Comparison of ENCODE assay signal across 1 cellular context in genomic region chr2:112726487-112727190, GRCh38.
TF ChIP-seq lines count a peak whose summit lies in the region.

No MANE protein-coding gene starts in this region.

TF ChIP-seq in HepG2, 621 proteins besides CTCF, POLR2A, EP300 and RAD21 (continues in another document):
- TF ChIP-seq MYNN (CRISPR knock-in tag; IDR thresholded peaks at IDR 0.05; ENCODE audit: low read depth), result peak; percentile 87
- TF ChIP-seq ZNF567 (CRISPR knock-in tag; IDR thresholded peaks at IDR 0.05; ENCODE audit: borderline replicate concordance), result peak; percentile 96; the same call in 1 of the 2 replicates
- no peak; the same call in 1 of the 2 replicates for TF ChIP-seq SAFB2 (CRISPR knock-in tag; IDR thresholded peaks at IDR 0.05; ENCODE audit: borderline replicate concordance, low read depth)
- peak; percentile 67 for TF ChIP-seq RXRA (CRISPR knock-in tag; IDR thresholded peaks at IDR 0.05)
- peak; percentile 72 for TF ChIP-seq SOX5 (CRISPR knock-in tag; IDR thresholded peaks at IDR 0.05; ENCODE audit: borderline replicate concordance)
- peak; percentile 41; the same call in 1 of the 2 replicates for TF ChIP-seq ZNF543 (CRISPR knock-in tag; IDR thresholded peaks at IDR 0.05)
- TF ChIP-seq ZNF773 (CRISPR knock-in tag; IDR thresholded peaks at IDR 0.05; ENCODE audit: borderline replicate concordance), result no peak
- no peak for TF ChIP-seq CBX1 (IDR thresholded peaks at IDR 0.05; ENCODE audit: low read depth)
- TF ChIP-seq ZNF263 (CRISPR knock-in tag; IDR thresholded peaks at IDR 0.05), result 0 out of 2 replicates have a peak, but pooled peaks have one; percentile 40
- no peak; the same call in 1 of the 2 replicates for TF ChIP-seq E2F5 (CRISPR knock-in tag; conservative IDR thresholded peaks at IDR 0.05)
- TF ChIP-seq TAF15 (IDR thresholded peaks at IDR 0.05; ENCODE audit: low read depth, low read length, poor library complexity, severe bottlenecking), result no peak
- TF ChIP-seq ZNF614 (CRISPR knock-in tag; IDR thresholded peaks at IDR 0.05; ENCODE audit: borderline replicate concordance), result peak; percentile 88
- TF ChIP-seq NR2F6 (IDR thresholded peaks at IDR 0.05), result no peak
- peak; percentile 70 for TF ChIP-seq NR2F6 (CRISPR knock-in tag; IDR thresholded peaks at IDR 0.05)
- TF ChIP-seq, protein P1, sequence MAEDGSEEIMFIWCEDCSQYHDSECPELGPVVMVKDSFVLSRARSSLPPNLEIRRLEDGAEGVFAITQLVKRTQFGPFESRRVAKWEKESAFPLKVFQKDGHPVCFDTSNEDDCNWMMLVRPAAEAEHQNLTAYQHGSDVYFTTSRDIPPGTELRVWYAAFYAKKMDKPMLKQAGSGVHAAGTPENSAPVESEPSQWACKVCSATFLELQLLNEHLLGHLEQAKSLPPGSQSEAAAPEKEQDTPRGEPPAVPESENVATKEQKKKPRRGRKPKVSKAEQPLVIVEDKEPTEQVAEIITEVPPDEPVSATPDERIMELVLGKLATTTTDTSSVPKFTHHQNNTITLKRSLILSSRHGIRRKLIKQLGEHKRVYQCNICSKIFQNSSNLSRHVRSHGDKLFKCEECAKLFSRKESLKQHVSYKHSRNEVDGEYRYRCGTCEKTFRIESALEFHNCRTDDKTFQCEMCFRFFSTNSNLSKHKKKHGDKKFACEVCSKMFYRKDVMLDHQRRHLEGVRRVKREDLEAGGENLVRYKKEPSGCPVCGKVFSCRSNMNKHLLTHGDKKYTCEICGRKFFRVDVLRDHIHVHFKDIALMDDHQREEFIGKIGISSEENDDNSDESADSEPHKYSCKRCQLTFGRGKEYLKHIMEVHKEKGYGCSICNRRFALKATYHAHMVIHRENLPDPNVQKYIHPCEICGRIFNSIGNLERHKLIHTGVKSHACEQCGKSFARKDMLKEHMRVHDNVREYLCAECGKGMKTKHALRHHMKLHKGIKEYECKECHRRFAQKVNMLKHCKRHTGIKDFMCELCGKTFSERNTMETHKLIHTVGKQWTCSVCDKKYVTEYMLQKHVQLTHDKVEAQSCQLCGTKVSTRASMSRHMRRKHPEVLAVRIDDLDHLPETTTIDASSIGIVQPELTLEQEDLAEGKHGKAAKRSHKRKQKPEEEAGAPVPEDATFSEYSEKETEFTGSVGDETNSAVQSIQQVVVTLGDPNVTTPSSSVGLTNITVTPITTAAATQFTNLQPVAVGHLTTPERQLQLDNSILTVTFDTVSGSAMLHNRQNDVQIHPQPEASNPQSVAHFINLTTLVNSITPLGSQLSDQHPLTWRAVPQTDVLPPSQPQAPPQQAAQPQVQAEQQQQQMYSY (CRISPR knock-in tag; IDR thresholded peaks at IDR 0.05), result no peak
- no peak for TF ChIP-seq JUN (CRISPR knock-in tag; IDR thresholded peaks at IDR 0.05)
- TF ChIP-seq HINFP (CRISPR knock-in tag; IDR thresholded peaks at IDR 0.05; ENCODE audit: low read depth), result no peak
- peak; percentile 70; the same call in 1 of the 2 replicates for TF ChIP-seq ZKSCAN8 (CRISPR knock-in tag; IDR thresholded peaks at IDR 0.05; ENCODE audit: borderline replicate concordance)
- 0 out of 2 replicates have a peak, but pooled peaks have one; percentile 37 for TF ChIP-seq ZFP1 (CRISPR knock-in tag; IDR thresholded peaks at IDR 0.05)
- TF ChIP-seq ZNF562 (CRISPR knock-in tag; IDR thresholded peaks at IDR 0.05; ENCODE audit: borderline replicate concordance), result no peak
- no peak for TF ChIP-seq ZNF460 (CRISPR knock-in tag; IDR thresholded peaks at IDR 0.05; ENCODE audit: borderline replicate concordance)
- TF ChIP-seq TOE1 (CRISPR knock-in tag; IDR thresholded peaks at IDR 0.05), result peak; percentile 63; the same call in 1 of the 2 replicates
- TF ChIP-seq ZNF333 (CRISPR knock-in tag; IDR thresholded peaks at IDR 0.05; ENCODE audit: borderline replicate concordance), result peak; percentile 91
- TF ChIP-seq STAT5B (CRISPR knock-in tag; IDR thresholded peaks at IDR 0.05), result no peak
- no peak for TF ChIP-seq GMEB2 (CRISPR knock-in tag; IDR thresholded peaks at IDR 0.05; ENCODE audit: low read depth)
- 0 out of 2 replicates have a peak, but pooled peaks have one; percentile 10 for TF ChIP-seq FOXO1 (CRISPR knock-in tag; IDR thresholded peaks at IDR 0.05)
- peak; percentile 89; the same call in 1 of the 2 replicates for TF ChIP-seq ZNF124 (CRISPR knock-in tag; IDR thresholded peaks at IDR 0.05)
- TF ChIP-seq ZNF776 (CRISPR knock-in tag; IDR thresholded peaks at IDR 0.05), result 0 out of 2 replicates have a peak, but pooled peaks have one; percentile 23
- no peak for TF ChIP-seq MED8 (CRISPR knock-in tag; IDR thresholded peaks at IDR 0.05; ENCODE audit: insufficient replicate concordance)
- TF ChIP-seq KLF11 (CRISPR knock-in tag; IDR thresholded peaks at IDR 0.05), result peak; percentile 88; the same call in 1 of the 2 replicates
- TF ChIP-seq ZBTB33 (CRISPR knock-in tag; IDR thresholded peaks at IDR 0.05), result peak; percentile 63
- TF ChIP-seq ZNF232 (CRISPR knock-in tag; IDR thresholded peaks at IDR 0.05; ENCODE audit: borderline replicate concordance), result no peak; the same call in 1 of the 2 replicates
- peak; percentile 24; the same call in 1 of the 2 replicates for TF ChIP-seq NR0B2 (CRISPR knock-in tag; IDR thresholded peaks at IDR 0.05)
- TF ChIP-seq BRD4 (CRISPR knock-in tag; IDR thresholded peaks at IDR 0.05), result no peak
- peak; percentile 59; the same call in 1 of the 2 replicates for TF ChIP-seq KDM5B (CRISPR knock-in tag; IDR thresholded peaks at IDR 0.05; ENCODE audit: borderline replicate concordance)
- TF ChIP-seq SMAD3 (CRISPR knock-in tag; IDR thresholded peaks at IDR 0.05), result peak; percentile 79; the same call in 1 of the 2 replicates
- no peak for TF ChIP-seq NFRKB (IDR thresholded peaks at IDR 0.05)
- TF ChIP-seq ZFYVE20 (CRISPR knock-in tag; IDR thresholded peaks at IDR 0.05; ENCODE audit: borderline replicate concordance, low read depth), result no peak
- peak; percentile 53; the same call in 1 of the 2 replicates for TF ChIP-seq CBFB (CRISPR knock-in tag; IDR thresholded peaks at IDR 0.05)
- 0 out of 2 replicates have a peak, but pooled peaks have one; percentile 48 for TF ChIP-seq DPF2 (CRISPR knock-in tag; IDR thresholded peaks at IDR 0.05; ENCODE audit: borderline replicate concordance, low read depth)
- peak; percentile 84; the same call in 1 of the 2 replicates for TF ChIP-seq CBX5 (CRISPR knock-in tag; IDR thresholded peaks at IDR 0.05; ENCODE audit: borderline replicate concordance)
- peak; percentile 63; the same call in 1 of the 2 replicates for TF ChIP-seq MEF2D (CRISPR knock-in tag; IDR thresholded peaks at IDR 0.05)
- TF ChIP-seq NFIC (IDR thresholded peaks at IDR 0.05; ENCODE audit: low read length), result no peak
- no peak for TF ChIP-seq ZNF766 (CRISPR knock-in tag; IDR thresholded peaks at IDR 0.05; ENCODE audit: borderline replicate concordance)
- TF ChIP-seq HNRNPL (IDR thresholded peaks at IDR 0.05; ENCODE audit: low read depth, low read length), result peak; percentile 94
- no peak for TF ChIP-seq ZNF589 (CRISPR knock-in tag; conservative IDR thresholded peaks at IDR 0.05)
- TF ChIP-seq DNMT3B (CRISPR knock-in tag; conservative IDR thresholded peaks at IDR 0.05), result no peak; the same call in 1 of the 2 replicates
- TF ChIP-seq FOXJ3 (CRISPR knock-in tag; IDR thresholded peaks at IDR 0.05; ENCODE audit: borderline replicate concordance), result no peak
- peak; percentile 83; the same call in 1 of the 2 replicates for TF ChIP-seq ZNF510 (CRISPR knock-in tag; IDR thresholded peaks at IDR 0.05; ENCODE audit: low read depth)
- peak; percentile 24; the same call in 1 of the 2 replicates for TF ChIP-seq NFYC (CRISPR knock-in tag; IDR thresholded peaks at IDR 0.05)
- peak; percentile 76; the same call in 1 of the 2 replicates for TF ChIP-seq BHLHE40 (IDR thresholded peaks at IDR 0.05; ENCODE audit: low read length)
- TF ChIP-seq CREBL2 (CRISPR knock-in tag; IDR thresholded peaks at IDR 0.05; ENCODE audit: borderline replicate concordance), result peak; percentile 36; the same call in 1 of the 2 replicates
- TF ChIP-seq ZFP36L2 (CRISPR knock-in tag; IDR thresholded peaks at IDR 0.05), result no peak
- TF ChIP-seq NR1H2 (CRISPR knock-in tag; IDR thresholded peaks at IDR 0.05; ENCODE audit: borderline replicate concordance, low read depth), result no peak
- TF ChIP-seq ZNF121 (CRISPR knock-in tag; IDR thresholded peaks at IDR 0.05), result peak; percentile 40; the same call in 1 of the 2 replicates
- TF ChIP-seq FOXK1 (CRISPR knock-in tag; IDR thresholded peaks at IDR 0.05; ENCODE audit: borderline replicate concordance, low read depth), result peak; percentile 63; the same call in 1 of the 2 replicates
- peak; percentile 70; the same call in 1 of the 2 replicates for TF ChIP-seq BORCS8-MEF2B (CRISPR knock-in tag; IDR thresholded peaks at IDR 0.05)
- TF ChIP-seq SMAD1 (CRISPR knock-in tag; IDR thresholded peaks at IDR 0.05; ENCODE audit: borderline replicate concordance, low read depth), result 0 out of 2 replicates have a peak, but pooled peaks have one; percentile 33
- no peak for TF ChIP-seq ZNF577 (CRISPR knock-in tag; IDR thresholded peaks at IDR 0.05; ENCODE audit: borderline replicate concordance, low read depth)
- TF ChIP-seq TARDBP (CRISPR knock-in tag; IDR thresholded peaks at IDR 0.05), result peak; percentile 70; the same call in 1 of the 2 replicates
